In the genomic region with DNA sequence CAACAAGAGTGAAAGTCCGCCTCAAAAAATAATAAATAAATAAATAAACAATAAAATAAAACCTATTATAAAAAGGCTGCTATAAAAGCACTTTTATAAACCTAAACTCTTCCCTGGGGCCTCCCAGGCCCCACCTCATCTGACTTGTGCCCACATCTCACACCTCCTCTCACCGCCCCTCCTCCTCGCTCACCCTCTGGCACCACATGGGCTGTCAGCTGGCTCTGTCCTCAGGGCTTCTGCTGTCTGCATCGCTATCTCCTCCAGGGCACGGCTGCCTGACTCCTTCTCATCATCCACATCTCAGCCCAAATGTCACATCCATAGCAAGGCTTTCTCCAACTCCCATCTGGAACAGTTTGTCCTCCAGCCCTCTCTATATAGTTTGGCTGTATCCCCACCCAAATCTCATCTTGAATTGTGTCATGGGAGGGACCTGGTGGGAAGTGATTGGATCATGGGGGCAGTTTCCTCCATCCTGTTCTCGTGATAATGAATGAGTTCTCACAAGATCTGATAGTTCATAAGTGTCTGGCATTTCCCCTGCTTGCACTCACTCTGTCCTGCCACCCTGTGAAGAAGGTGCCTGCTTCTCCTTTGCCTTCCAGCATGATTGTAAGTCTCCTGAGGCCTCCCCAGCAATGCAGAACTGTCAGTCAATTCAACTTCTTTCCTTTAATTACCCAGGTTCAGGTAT, we compare ENCODE assay signal across 2 cellular contexts.
TF ChIP-seq lines count a peak whose summit lies in the region.

No MANE protein-coding gene starts in this region.

TF ChIP-seq in HEK293, 187 proteins besides CTCF, POLR2A, EP300 and RAD21:
- TF ChIP-seq, protein P1, sequence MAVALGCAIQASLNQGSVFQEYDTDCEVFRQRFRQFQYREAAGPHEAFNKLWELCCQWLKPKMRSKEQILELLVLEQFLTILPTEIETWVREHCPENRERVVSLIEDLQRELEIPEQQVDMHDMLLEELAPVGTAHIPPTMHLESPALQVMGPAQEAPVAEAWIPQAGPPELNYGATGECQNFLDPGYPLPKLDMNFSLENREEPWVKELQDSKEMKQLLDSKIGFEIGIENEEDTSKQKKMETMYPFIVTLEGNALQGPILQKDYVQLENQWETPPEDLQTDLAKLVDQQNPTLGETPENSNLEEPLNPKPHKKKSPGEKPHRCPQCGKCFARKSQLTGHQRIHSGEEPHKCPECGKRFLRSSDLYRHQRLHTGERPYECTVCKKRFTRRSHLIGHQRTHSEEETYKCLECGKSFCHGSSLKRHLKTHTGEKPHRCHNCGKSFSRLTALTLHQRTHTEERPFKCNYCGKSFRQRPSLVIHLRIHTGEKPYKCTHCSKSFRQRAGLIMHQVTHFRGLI (tag by site-specific recombination; IDR thresholded peaks at IDR 0.05): no peak
- TF ChIP-seq YY2 (tag by site-specific recombination; IDR thresholded peaks at IDR 0.05) (no peak), ZFHX2 (tag by site-specific recombination; conservative IDR thresholded peaks at IDR 0.05) (0 out of 2 replicates have a peak, but pooled peaks have one; percentile 9), REPIN1 (tag by site-specific recombination; IDR thresholded peaks at IDR 0.05; ENCODE audit: low read depth) (no peak)
TF ChIP-seq in HEK293: peak in this region for 1.

TF ChIP-seq in K562, 482 proteins besides CTCF, POLR2A, EP300 and RAD21:
- TF ChIP-seq, protein P2, sequence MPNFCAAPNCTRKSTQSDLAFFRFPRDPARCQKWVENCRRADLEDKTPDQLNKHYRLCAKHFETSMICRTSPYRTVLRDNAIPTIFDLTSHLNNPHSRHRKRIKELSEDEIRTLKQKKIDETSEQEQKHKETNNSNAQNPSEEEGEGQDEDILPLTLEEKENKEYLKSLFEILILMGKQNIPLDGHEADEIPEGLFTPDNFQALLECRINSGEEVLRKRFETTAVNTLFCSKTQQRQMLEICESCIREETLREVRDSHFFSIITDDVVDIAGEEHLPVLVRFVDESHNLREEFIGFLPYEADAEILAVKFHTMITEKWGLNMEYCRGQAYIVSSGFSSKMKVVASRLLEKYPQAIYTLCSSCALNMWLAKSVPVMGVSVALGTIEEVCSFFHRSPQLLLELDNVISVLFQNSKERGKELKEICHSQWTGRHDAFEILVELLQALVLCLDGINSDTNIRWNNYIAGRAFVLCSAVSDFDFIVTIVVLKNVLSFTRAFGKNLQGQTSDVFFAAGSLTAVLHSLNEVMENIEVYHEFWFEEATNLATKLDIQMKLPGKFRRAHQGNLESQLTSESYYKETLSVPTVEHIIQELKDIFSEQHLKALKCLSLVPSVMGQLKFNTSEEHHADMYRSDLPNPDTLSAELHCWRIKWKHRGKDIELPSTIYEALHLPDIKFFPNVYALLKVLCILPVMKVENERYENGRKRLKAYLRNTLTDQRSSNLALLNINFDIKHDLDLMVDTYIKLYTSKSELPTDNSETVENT (CRISPR knock-in tag; IDR thresholded peaks at IDR 0.05): no peak
- TF ChIP-seq MXI1 (IDR thresholded peaks at IDR 0.05; ENCODE audit: low read depth, low read length) (no peak), EWSR1 (IDR thresholded peaks at IDR 0.05; ENCODE audit: borderline replicate concordance, low read depth, partially characterized antibody) (no peak), TAF7 (tag; IDR thresholded peaks at IDR 0.05) (no peak), SPI1 (IDR thresholded peaks at IDR 0.05; ENCODE audit: borderline replicate concordance, low read depth, low read length) (no peak), CHD2 (IDR thresholded peaks at IDR 0.05; ENCODE audit: low read depth, low read length) (peak; percentile 52; the same call in 1 of the 2 replicates)
- TF ChIP-seq, protein P3, sequence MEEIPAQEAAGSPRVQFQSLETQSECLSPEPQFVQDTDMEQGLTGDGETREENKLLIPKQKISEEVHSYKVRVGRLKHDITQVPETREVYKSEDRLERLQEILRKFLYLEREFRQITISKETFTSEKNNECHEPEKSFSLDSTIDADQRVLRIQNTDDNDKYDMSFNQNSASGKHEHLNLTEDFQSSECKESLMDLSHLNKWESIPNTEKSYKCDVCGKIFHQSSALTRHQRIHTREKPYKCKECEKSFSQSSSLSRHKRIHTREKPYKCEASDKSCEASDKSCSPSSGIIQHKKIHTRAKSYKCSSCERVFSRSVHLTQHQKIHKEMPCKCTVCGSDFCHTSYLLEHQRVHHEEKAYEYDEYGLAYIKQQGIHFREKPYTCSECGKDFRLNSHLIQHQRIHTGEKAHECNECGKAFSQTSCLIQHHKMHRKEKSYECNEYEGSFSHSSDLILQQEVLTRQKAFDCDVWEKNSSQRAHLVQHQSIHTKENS (CRISPR knock-in tag; IDR thresholded peaks at IDR 0.05): no peak
